In genomic region chr20:30899370-30900079, GRCh38 we compare ENCODE assay signal across 7 cellular contexts.
A peak's percentile ranks its signal among the peaks of the same experiment; 100 is the strongest.
DNase-seq lines count a peak whose midpoint lies in the region; ATAC-seq and TF ChIP-seq lines count a peak whose summit lies in the region.
"Not testable (repeated sequence)": the region's sequence is repeated elsewhere in the genome, so short reads cannot be mapped to it uniquely, and the experiment has no call there.

No MANE protein-coding gene starts in this region.

- H2BK120ac ChIP-seq in H9 (ENCODE audit: low read depth, low read length, poor library complexity, severe bottlenecking): not testable (repeated sequence)

- H3K27ac Mint-ChIP-seq in H9; activated CD4-positive, alpha-beta T cell treated with anti-CD3 and anti-CD28 coated beads for 36 hours: not testable (repeated sequence)

- not testable (repeated sequence) for H3K14ac ChIP-seq in H9 (ENCODE audit: insufficient read depth, low read length)

- not testable (repeated sequence) for H3K4me3 ChIP-seq in epithelial cell of esophagus (ENCODE audit: low read length)
- H3K4me3 ChIP-seq in iPS-20b (ENCODE audit: low read length): peak overlapping the region; percentile 56; the same call in 1 of the 2 replicates

- not testable (repeated sequence) for H3K18ac ChIP-seq in H9 (ENCODE audit: insufficient read length, low read depth, low read length)

- H3K9ac ChIP-seq in H9 (ENCODE audit: extremely low read depth, insufficient read length, low read length); iPS-20b (ENCODE audit: low read depth, low read length): not testable (repeated sequence)

- not testable (repeated sequence) for H2AK5ac ChIP-seq in H9 (ENCODE audit: insufficient read length, low read length)

- not testable (repeated sequence) for H3K4me3 Mint-ChIP-seq in H9; activated CD4-positive, alpha-beta T cell treated with anti-CD3 and anti-CD28 coated beads for 36 hours

- H3K9me3 ChIP-seq in H9 (ENCODE audit: control insufficient read depth, low read depth, low read length): peaks cover 27% of the 10 kb centered on the region
- not testable (repeated sequence) for H3K9me3 ChIP-seq in iPS-20b (ENCODE audit: insufficient read depth, low read depth, low read length)

- H4K91ac ChIP-seq in H9 (ENCODE audit: insufficient read length, low read depth, low read length): not testable (repeated sequence)

- not testable (repeated sequence) for H4K20me1 ChIP-seq in H9 (ENCODE audit: control insufficient read depth, insufficient read depth, insufficient read length)

- not testable (repeated sequence) for H3K56ac ChIP-seq in H9 (ENCODE audit: insufficient read length, low read depth, low read length)

- H4K8ac ChIP-seq in H9 (replicated peaks; ENCODE audit: insufficient read length, low read depth, low read length): not testable (repeated sequence)

- H3K79me2 ChIP-seq in H9 (ENCODE audit: insufficient read depth, low read length): not testable (repeated sequence)

- H3K23me2 ChIP-seq in H9 (ENCODE audit: insufficient read length, low read depth, low read length, poor library complexity, severe bottlenecking): not testable (repeated sequence)

- not testable (repeated sequence) for ATAC-seq in activated CD4-positive, alpha-beta T cell treated with anti-CD3 and anti-CD28 coated beads for 36 hours

- not testable (repeated sequence) for H2BK20ac ChIP-seq in H9 (ENCODE audit: low read depth, low read length, poor library complexity, severe bottlenecking)

- H3K27me3 ChIP-seq in H9 (ENCODE audit: insufficient read depth, low read length): not testable (repeated sequence)
- H3K27me3 ChIP-seq in iPS-20b (ENCODE audit: insufficient read depth, low read length): peaks cover 28% of the 10 kb centered on the region; the same call in 1 of the 2 replicates

- not testable (repeated sequence) for H2AFZ ChIP-seq in H9 (ENCODE audit: low read length)

- H4K5ac ChIP-seq in H9 (ENCODE audit: insufficient read length, low read depth, low read length): not testable (repeated sequence)

- DNase-seq in ELF-1 (ENCODE audit: low read depth, low spot score) (peak; percentile 51), H9 (peak; percentile 26), epithelial cell of esophagus (ENCODE audit: low read depth) (peak; percentile 32), posterior vena cava (ENCODE audit: low spot score) (peak; percentile 79)
- DNase-seq in NK-92 treated with Interleukin-12 subunit alpha and Interleukin-12 subunit beta, amount 100 ng/mL, for 24 hours (lab: John Stamatoyannopoulos, UW): peak; percentile 14
- DNase-seq in activated CD4-positive, alpha-beta T cell treated with anti-CD3 and anti-CD28 coated beads for 36 hours: peak; percentile 20

- not testable (repeated sequence) for H3K23ac ChIP-seq in H9 (ENCODE audit: insufficient read length, low read depth, low read length)

- H3K4me1 Mint-ChIP-seq in H9; activated CD4-positive, alpha-beta T cell treated with anti-CD3 and anti-CD28 coated beads for 36 hours: not testable (repeated sequence)

- not testable (repeated sequence) for H2BK15ac ChIP-seq in H9 (ENCODE audit: low read depth, low read length)

- CTCF ChIA-PET in activated CD4-positive, alpha-beta T cell treated with anti-CD3 and anti-CD28 coated beads for 36 hours (lab: Charles Lee): not testable (repeated sequence)

- not testable (repeated sequence) for H2BK12ac ChIP-seq in H9 (ENCODE audit: insufficient read length, low read depth, low read length)

- peaks cover 2 to 21% (median 5%) of the 10 kb centered on the region in 3 experiments; a peak in 5 of 7 replicates for H3K36me3 Mint-ChIP-seq in H9 (ENCODE audit: insufficient read depth in 1 of 3, low read depth in 3 of 3)
- H3K36me3 Mint-ChIP-seq in activated CD4-positive, alpha-beta T cell treated with anti-CD3 and anti-CD28 coated beads for 36 hours (ENCODE audit: low read depth): not testable (repeated sequence)

- not testable (repeated sequence) for H3K4me1 ChIP-seq in H9 (ENCODE audit: insufficient read depth, low read length); iPS-20b (ENCODE audit: insufficient read depth, low read length)

- not testable (repeated sequence) for H3K27ac ChIP-seq in H9 (ENCODE audit: insufficient read length, low read depth, low read length); iPS-20b (ENCODE audit: low read length)

- H3K9me3 Mint-ChIP-seq in H9: peaks cover 79 to 81% of the 10 kb centered on the region in 2 experiments
- peaks cover 13% of the 10 kb centered on the region for H3K9me3 Mint-ChIP-seq in activated CD4-positive, alpha-beta T cell treated with anti-CD3 and anti-CD28 coated beads for 36 hours (ENCODE audit: low read depth)

- H2BK5ac ChIP-seq in H9 (ENCODE audit: insufficient read length, low read length): not testable (repeated sequence)

- intact Hi-C loops in activated CD4-positive, alpha-beta T cell treated with anti-CD3 and anti-CD28 coated beads for 36 hours (cut with DNase I, micrococcal nuclease); posterior vena cava (cut with DNase I): not testable (repeated sequence)

- not testable (repeated sequence) for H3K4ac ChIP-seq in H9 (ENCODE audit: low read depth, low read length)

- POLR2A ChIA-PET in activated CD4-positive, alpha-beta T cell treated with anti-CD3 and anti-CD28 coated beads for 36 hours (lab: Charles Lee): not testable (repeated sequence)

- no CpG with 5 or more reads among the region's 41 CpGs for WGBS in H9 (ENCODE audit: extremely low coverage, insufficient read length, low lambda C conversion rate)

- not testable (repeated sequence) for H3K79me1 ChIP-seq in H9 (ENCODE audit: insufficient read depth, low read depth, low read length, poor library complexity, severe bottlenecking)

- H3K36me3 ChIP-seq in iPS-20b (ENCODE audit: insufficient read depth, low read depth, low read length): not testable (repeated sequence)

- not testable (repeated sequence) for H3K27me3 Mint-ChIP-seq in H9 (ENCODE audit: low read depth); activated CD4-positive, alpha-beta T cell treated with anti-CD3 and anti-CD28 coated beads for 36 hours

- not testable (repeated sequence) for H3T11ph ChIP-seq in H9 (ENCODE audit: low read length)

- TF ChIP-seq CTCF in H9 (conservative IDR thresholded peaks at IDR 0.05); epithelial cell of esophagus (IDR thresholded peaks at IDR 0.05; ENCODE audit: insufficient read depth, low read depth, low read length, missing control alignments): not testable (repeated sequence)

- H3K4me2 ChIP-seq in H9 (ENCODE audit: insufficient read depth, insufficient read length, low read length): not testable (repeated sequence)

Comparison
In these comparisons a context has a peak if more than half of its experiments do, and no peak if none do; other contexts are left out.
1. DNase-seq: peak in every context shown above with its lines; median percentile 79 in posterior vena cava; 51 in ELF-1; 32 in epithelial cell of esophagus; 26 in H9; 20 in activated CD4-positive, alpha-beta T cell treated with anti-CD3 and anti-CD28 coated beads for 36 hours; 14 in NK-92 treated with Interleukin-12 subunit alpha and Interleukin-12 subunit beta, amount 100 ng/mL, for 24 hours.